In the genomic region with DNA sequence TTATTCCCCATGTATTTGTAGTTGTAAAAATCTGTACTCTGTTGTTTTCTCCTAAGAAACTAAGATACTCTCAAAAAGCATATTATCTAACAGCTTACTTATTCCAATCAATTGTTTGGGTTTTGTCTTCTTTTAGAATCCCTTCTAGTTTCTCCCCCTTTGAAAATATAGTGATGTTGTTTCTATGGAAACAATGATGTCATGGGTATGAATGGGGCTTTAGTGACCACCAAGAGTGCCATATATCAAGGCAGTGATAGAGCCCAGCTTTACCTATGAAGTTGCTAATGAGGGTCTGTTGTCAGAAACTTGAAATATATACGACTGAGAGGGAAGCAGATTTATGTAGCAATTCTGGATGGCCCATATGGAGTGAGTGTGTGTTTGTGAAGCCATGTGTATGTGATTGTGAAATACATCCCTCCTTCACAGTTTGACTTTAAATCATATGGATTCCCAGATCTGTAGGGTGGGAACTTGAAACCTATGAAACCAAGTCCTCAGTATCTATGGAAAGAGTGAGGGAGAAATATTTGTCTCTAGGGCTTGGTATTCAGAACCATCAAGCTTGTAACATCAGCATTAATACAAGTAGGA, we compare ENCODE assay signal across 9 cellular contexts.
"Had no signal": no experiment of that assay in that cellular context is flagged by ENCODE, and none has a peak within 500 bp of the region (broad histone marks: within the 10 kb centered on the region; RNA-seq: fewer than 3 reads in every experiment).

No MANE protein-coding gene starts in this region.

- H3K4me2 ChIP-seq: GM23338 had no signal

- H3K4me3 Mint-ChIP-seq: GM23338, H9, IgD-negative memory B cell had no signal

- H3K4me3 ChIP-seq: GM23338 had no signal

- H3K36me3 Mint-ChIP-seq: IgD-negative memory B cell had no signal

- FAIRE-seq: H1, H54 had no signal

- H3K9me3 Mint-ChIP-seq: GM23338 had no signal

- ATAC-seq: GM23338 had no signal

- H3K4me1 Mint-ChIP-seq: IgD-negative memory B cell had no signal

- DNase-seq: H9, HCEC 1CT, Kasumi-1, KG1 had no signal

- H2AFZ ChIP-seq: GM23338 had no signal

- H3K27ac ChIP-seq: HL-60 had no signal

- H3K27ac Mint-ChIP-seq: GM23338, H9, IgD-negative memory B cell had no signal
